ENCODE assay signal across 1 cellular context in the genomic region with DNA sequence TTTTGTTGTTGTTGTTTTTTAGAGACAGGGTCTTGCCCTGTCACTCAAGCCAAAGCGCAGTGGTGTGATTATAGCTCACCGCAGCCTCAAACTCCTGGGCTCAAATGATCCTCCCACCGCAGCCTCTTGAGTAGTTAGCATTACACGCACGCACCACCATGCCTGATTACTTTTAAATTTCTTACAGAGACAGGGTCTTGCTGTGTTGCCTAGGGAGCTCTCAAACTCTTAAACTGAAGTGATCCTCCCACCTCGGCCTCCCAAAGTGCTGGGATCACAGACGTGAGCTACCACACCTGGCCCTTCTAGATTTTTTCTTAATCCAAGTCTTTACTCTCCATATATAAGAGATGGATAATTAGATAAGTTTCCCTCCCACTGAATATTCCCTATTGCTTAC.
TF ChIP-seq lines count a peak whose summit lies in the region.

No MANE protein-coding gene starts in this region.

TF ChIP-seq in HepG2, 621 proteins besides CTCF, POLR2A, EP300 and RAD21:
- TF ChIP-seq FOXK2 (IDR thresholded peaks at IDR 0.05) (no peak), PLRG1 (conservative IDR thresholded peaks at IDR 0.05) (no peak), E2F5 (CRISPR knock-in tag; conservative IDR thresholded peaks at IDR 0.05) (no peak)
- TF ChIP-seq, protein P1, sequence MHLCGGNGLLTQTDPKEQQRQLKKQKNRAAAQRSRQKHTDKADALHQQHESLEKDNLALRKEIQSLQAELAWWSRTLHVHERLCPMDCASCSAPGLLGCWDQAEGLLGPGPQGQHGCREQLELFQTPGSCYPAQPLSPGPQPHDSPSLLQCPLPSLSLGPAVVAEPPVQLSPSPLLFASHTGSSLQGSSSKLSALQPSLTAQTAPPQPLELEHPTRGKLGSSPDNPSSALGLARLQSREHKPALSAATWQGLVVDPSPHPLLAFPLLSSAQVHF (CRISPR knock-in tag; IDR thresholded peaks at IDR 0.05): no peak
